In genomic region chr10:28533315-28533564, GRCh38 we compare ENCODE assay signal across 8 cellular contexts. TPM values are rescaled to one million over a fixed set of nuclear protein-coding genes. Genes with fewer than 3 reads are reported as not detected.
DNase-seq lines count a peak whose midpoint lies in the region; ATAC-seq, FAIRE-seq and TF ChIP-seq lines count a peak whose summit lies in the region.

No MANE protein-coding gene starts in this region.

- intact Hi-C loops in HepG2 (cut with micrococcal nuclease; ENCODE audit: unreplicated experiment) = loop anchor here (2.0 kb wide), 1 partner anchor 100 kb away; no protein-coding TSS in a partner anchor
- intact Hi-C loops in upper lobe of right lung (cut with DNase I) = no loop called here

- WGBS in HepG2 (ENCODE audit: low lambda C conversion rate) = 0% methylated on average over 5 of the region's 37 CpGs

- H4K20me1 ChIP-seq in HepG2 (ENCODE audit: insufficient read depth, low read length) = peaks cover 14% of the 10 kb centered on the region; the same call in 1 of the 2 replicates

- no peak for TF ChIP-seq RAD21 in HepG2 (CRISPR knock-in tag; IDR thresholded peaks at IDR 0.05)

- H3K4me3 Mint-ChIP-seq in activated naive CD8-positive, alpha-beta T cell treated with anti-CD3 and anti-CD28 coated beads for 36 hours = peak overlapping the region; percentile 98

- TF ChIP-seq EP300 in HepG2 (IDR thresholded peaks at IDR 0.05; ENCODE audit: low read depth in 2 of 2, low read length in 2 of 2) (no peak), HepG2 (CRISPR knock-in tag; IDR thresholded peaks at IDR 0.05; ENCODE audit: borderline replicate concordance) (no peak)

- H3K4me1 Mint-ChIP-seq in activated naive CD8-positive, alpha-beta T cell treated with anti-CD3 and anti-CD28 coated beads for 36 hours = peaks cover 44% of the 10 kb centered on the region

- H3K36me3 Mint-ChIP-seq in activated naive CD8-positive, alpha-beta T cell treated with anti-CD3 and anti-CD28 coated beads for 36 hours = peaks cover 60% of the 10 kb centered on the region

- BruUV-seq in HepG2 (replicated peaks; lab: Mats Ljungman, UMichigan) = no TSS peak

- H3K27ac Mint-ChIP-seq in activated naive CD8-positive, alpha-beta T cell treated with anti-CD3 and anti-CD28 coated beads for 36 hours = peak overlapping the region; percentile 100

- H3K9ac ChIP-seq in HepG2 (ENCODE audit: insufficient read depth, low read depth, low read length) = peak overlapping the region; percentile 96

- H3K27me3 Mint-ChIP-seq in activated naive CD8-positive, alpha-beta T cell treated with anti-CD3 and anti-CD28 coated beads for 36 hours = no peaks in the 10 kb centered on the region

- H3K27ac ChIP-seq in HepG2 (ENCODE audit: extremely low read length, insufficient read depth, low read length) (peak overlapping the region; percentile 99), upper lobe of right lung (peak overlapping the region; percentile 100)

- peaks cover 44% of the 10 kb centered on the region for H3K4me1 ChIP-seq in HepG2 (ENCODE audit: insufficient read depth, low read length)
- peaks cover 45% of the 10 kb centered on the region for H3K4me1 ChIP-seq in upper lobe of right lung

- H3K36me3 ChIP-seq in HepG2 (replicated peaks in 1 of 2; ENCODE audit: control insufficient read depth in 1 of 2, insufficient read depth in 2 of 2, low read length in 2 of 2) (peaks cover 6 to 26% of the 10 kb centered on the region in 2 experiments), upper lobe of right lung (peaks cover 35% of the 10 kb centered on the region)

- H2AFZ ChIP-seq in HepG2 (ENCODE audit: low read length) = no peak overlapping the region

- POLR2A ChIA-PET in HepG2 (lab: Yijun Ruan, JAX) = interaction anchor here (0.9 to 1.3 kb wide), 3 partner anchors 12 to 879 kb away, joined by 3 to 4 read pairs (median 3); no protein-coding TSS in a partner anchor

- TF ChIP-seq CTCF in HepG2 (CRISPR knock-in tag; IDR thresholded peaks at IDR 0.05) (no peak), upper lobe of right lung (IDR thresholded peaks at IDR 0.05) (no peak)

- no peak overlapping the region for H3K4me2 ChIP-seq in HepG2 (ENCODE audit: low read depth, low read length)

- TF ChIP-seq POLR2A in HepG2 (IDR thresholded peaks at IDR 0.05; ENCODE audit: insufficient read depth in 1 of 2, low read depth in 2 of 2, low read length in 2 of 2) = no peak

- no peaks in the 10 kb centered on the region for H3K9me3 Mint-ChIP-seq in activated naive CD8-positive, alpha-beta T cell treated with anti-CD3 and anti-CD28 coated beads for 36 hours

- CTCF ChIA-PET in HepG2 (lab: Yijun Ruan, JAX; ENCODE audit: low intra/inter-chr PET ratio, low total read pairs) = no interaction called here

- in situ Hi-C loops in HepG2 (cut with HindIII; ENCODE audit: extremely low pct_ligation_motif_present, low pct_unique_long_range_greater_than_20kb) = loop anchor here (10.0 kb wide), 1 partner anchor 98 kb away; no protein-coding TSS in a partner anchor

- H3K79me2 ChIP-seq in HepG2 (ENCODE audit: insufficient read depth, low read length) = peaks cover 55% of the 10 kb centered on the region

- peak; percentile 0 for ATAC-seq in GM19372 (IDR thresholded peaks at IDR 0.05; ENCODE audit: low read depth, unreplicated experiment)
- ATAC-seq in HG03064 (IDR thresholded peaks at IDR 0.05; ENCODE audit: low read depth, unreplicated experiment) = peak; percentile 2
- ATAC-seq in HepG2 = peak; percentile 2; the same call in 1 of the 3 replicates
- no peak for ATAC-seq in upper lobe of right lung

- H3K27me3 ChIP-seq in HepG2 (ENCODE audit: control insufficient read depth in 1 of 2, insufficient read depth in 2 of 2, low read length in 2 of 2) (no peaks in the 10 kb centered on the region; a peak in 1 of 5 replicates), upper lobe of right lung (no peaks in the 10 kb centered on the region)

- DNase-seq in activated naive CD8-positive, alpha-beta T cell treated with anti-CD3 and anti-CD28 coated beads for 36 hours = no peak
- DNase-seq in HepG2 (ENCODE audit: low spot score) (no peak), upper lobe of right lung (no peak), HCEC 1CT (no peak), SW480 (ENCODE audit: low spot score) (no peak), SHP77 treated with DMSO at 0.1 percent for 48 hours (lab: John Stamatoyannopoulos, UW) (no peak)

- peak overlapping the region; percentile 73 to 98 (median 94); a peak in 4 of 6 replicates for H3K4me3 ChIP-seq in HepG2 (replicated peaks in 1 of 3; ENCODE audit: insufficient read depth in 1 of 3, low read depth in 2 of 3, low read length in 3 of 3)
- H3K4me3 ChIP-seq in upper lobe of right lung = peak overlapping the region; percentile 91

- FAIRE-seq in HepG2 (lab: Jason Lieb, UNC) = no peak

- no peaks in the 10 kb centered on the region for H3K9me3 ChIP-seq in HepG2 (ENCODE audit: low read length)
- H3K9me3 ChIP-seq in upper lobe of right lung = no peaks in the 10 kb centered on the region

TF ChIP-seq in HepG2, 621 proteins besides CTCF, POLR2A, EP300 and RAD21 (continues in another document):
- TF ChIP-seq REPIN1 (CRISPR knock-in tag; IDR thresholded peaks at IDR 0.05; ENCODE audit: borderline replicate concordance, low read depth) (no peak), PCBP1 (IDR thresholded peaks at IDR 0.05; ENCODE audit: borderline replicate concordance, low read depth, low read length) (no peak), KLF16 (CRISPR knock-in tag; IDR thresholded peaks at IDR 0.05) (no peak), PAWR (CRISPR knock-in tag; IDR thresholded peaks at IDR 0.05; ENCODE audit: borderline replicate concordance) (no peak), ZIK1 (CRISPR knock-in tag; IDR thresholded peaks at IDR 0.05; ENCODE audit: borderline replicate concordance, low read depth) (no peak), DNMT1 (CRISPR knock-in tag; IDR thresholded peaks at IDR 0.05) (no peak), CERS6 (CRISPR knock-in tag; IDR thresholded peaks at IDR 0.05) (no peak), ZNF703 (CRISPR knock-in tag; IDR thresholded peaks at IDR 0.05; ENCODE audit: borderline replicate concordance) (no peak), SNAPC2 (CRISPR knock-in tag; IDR thresholded peaks at IDR 0.05) (no peak), ZNF512B (CRISPR knock-in tag; IDR thresholded peaks at IDR 0.05; ENCODE audit: borderline replicate concordance) (no peak)

RNA-seq across cellular contexts. Expression of gene WAC, which starts 0.3 kb away (rescaled TPM):
- 100 to 1,000 TPM; 123 to 126 TPM for total RNA-seq in activated naive CD8-positive, alpha-beta T cell treated with anti-CD3 and anti-CD28 coated beads for 36 hours
- total RNA-seq in HepG2 (2016; rRNA removed; fragmentation: Illumina TruSeq; extraction: Trizol) = 69.1 and 70.2 TPM in 2 replicates
- total RNA-seq in HepG2 (2016; cell fraction: cytosol; rRNA removed; fragmentation: Illumina TruSeq; extraction: Trizol; ENCODE audit: low read depth) = 22.3 and 23.3 TPM in 2 replicates
- total RNA-seq in HepG2 (2016; cell fraction: insoluble cytoplasmic fraction; rRNA removed; fragmentation: Illumina TruSeq; extraction: Trizol) = 68.2 and 73.1 TPM in 2 replicates
- total RNA-seq in HepG2 (2016; cell fraction: membrane; rRNA removed; fragmentation: Illumina TruSeq; extraction: Trizol) = 51.1 and 64.4 TPM in 2 replicates
- total RNA-seq in HepG2 (2016; cell fraction: nucleus; rRNA removed; fragmentation: Illumina TruSeq; extraction: Trizol) = 66.1 and 73.8 TPM in 2 replicates
- 85.2 and 96.2 TPM in 2 replicates for polyA plus RNA-seq in HepG2 (2011; rRNA removed)
- polyA plus RNA-seq in HepG2 (2011; cell fraction: cytosol; rRNA removed) = 48.8 and 67.1 TPM in 2 replicates
- 38.1 and 40.6 TPM in 2 replicates for polyA plus RNA-seq in HepG2 (2011; cell fraction: nucleus; rRNA removed)
- polyA plus RNA-seq in HepG2 (2012) = 63.9 and 73.2 TPM in 2 replicates
- 8.0 and 9.8 TPM in 2 replicates for polyA plus RNA-seq in HepG2 (2016; cell fraction: cytosol; fragmentation: Illumina TruSeq; extraction: Trizol; ENCODE audit: low read depth)
- 85.0 and 88.2 TPM in 2 replicates for polyA plus RNA-seq in HepG2 (2016; cell fraction: insoluble cytoplasmic fraction; fragmentation: Illumina TruSeq; extraction: Trizol; ENCODE audit: low read depth)
- polyA plus RNA-seq in HepG2 (2016; cell fraction: membrane; fragmentation: Illumina TruSeq; extraction: Trizol; ENCODE audit: low read depth) = 33.0 and 38.6 TPM in 2 replicates
- 68.4 and 72.1 TPM in 2 replicates for polyA plus RNA-seq in HepG2 (2016; cell fraction: nucleus; fragmentation: Illumina TruSeq; extraction: Trizol; ENCODE audit: insufficient read depth, low read depth)
- polyA minus RNA-seq in HepG2 (2011; rRNA and poly(A)+ RNA removed; ENCODE audit: low replicate concordance) = 86.5 and 108 TPM in 2 replicates
- 44.2 and 45.6 TPM in 2 replicates for polyA minus RNA-seq in HepG2 (2011; cell fraction: cytosol; rRNA and poly(A)+ RNA removed)
- polyA minus RNA-seq in HepG2 (2011; cell fraction: nucleus; rRNA and poly(A)+ RNA removed) = 145 and 151 TPM in 2 replicates
- total RNA-seq in upper lobe of right lung = 122 TPM
